21 cellular contexts compared by ENCODE assay signal in the genomic region with DNA sequence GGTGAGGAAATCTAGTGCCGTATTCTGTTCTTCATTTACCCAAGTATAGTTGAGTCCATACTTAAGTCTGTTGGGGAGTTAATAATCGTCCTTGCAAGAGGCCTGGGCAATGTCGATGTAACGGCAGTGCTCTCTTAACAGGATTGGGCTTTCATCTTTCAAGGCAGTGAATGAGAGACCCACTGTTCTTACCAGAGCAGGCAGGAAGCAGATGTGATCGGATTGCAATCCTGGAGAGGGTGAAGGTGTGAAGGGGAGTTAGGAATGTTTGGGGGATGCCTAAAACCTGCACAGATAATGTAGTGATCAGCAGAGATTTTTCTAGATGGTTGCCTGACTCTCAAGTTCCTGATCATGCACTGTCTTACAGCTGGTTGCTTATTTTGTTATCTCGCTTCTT.
DNase-seq lines count a peak whose midpoint lies in the region; ATAC-seq and TF ChIP-seq lines count a peak whose summit lies in the region.
"Had no signal": no experiment of that assay in that cellular context is flagged by ENCODE, and none has a peak within 500 bp of the region (broad histone marks: within the 10 kb centered on the region; RNA-seq: fewer than 3 reads in every experiment).

No MANE protein-coding gene starts in this region.

- no peak overlapping the region for H3K27ac Mint-ChIP-seq in WTC11
- peak overlapping the region; percentile 80 for H3K27ac Mint-ChIP-seq in nephron progenitor cell
- H3K27ac Mint-ChIP-seq: CD14-positive monocyte; CD4-positive, alpha-beta memory T cell; H9 had no signal

- H3K9me3 Mint-ChIP-seq in WTC11 (no peaks in the 10 kb centered on the region), nephron progenitor cell (peaks cover 28% of the 10 kb centered on the region)

- peak; percentile 15 for DNase-seq in ELF-1 (ENCODE audit: low read depth, low spot score)
- no peak for DNase-seq in WTC11 (ENCODE audit: low spot score)
- no peak for DNase-seq in nephron progenitor cell
- no peak for DNase-seq in amniotic stem cell (lab: John Stamatoyannopoulos, UW)
- DNase-seq in CD1c-positive myeloid dendritic cell (ENCODE audit: extremely low spot score): no peak
- no peak for DNase-seq in GM13976 (ENCODE audit: low spot score)
- DNase-seq: 8988T; ACHN; AML-193; BE2C; Calu3; CD4-positive, alpha-beta memory T cell; COR-L47; DMS153; DND-41; GDM1; H9 had no signal

- no peak overlapping the region for H3K4me3 Mint-ChIP-seq in WTC11
- H3K4me3 Mint-ChIP-seq in nephron progenitor cell: no peak overlapping the region
- H3K4me3 Mint-ChIP-seq: CD14-positive monocyte; CD4-positive, alpha-beta memory T cell; H9 had no signal

- POLR2A ChIA-PET in WTC11 (lab: Charles Lee): no interaction called here

- no peak for TF ChIP-seq CTCF in WTC11 (IDR thresholded peaks at IDR 0.05)
- no peak for TF ChIP-seq CTCF in nephron progenitor cell (IDR thresholded peaks at IDR 0.05)
- no peak for TF ChIP-seq CTCF in GM13976 (IDR thresholded peaks at IDR 0.05; ENCODE audit: borderline replicate concordance, control extremely low read depth, extremely low read depth, insufficient read depth, missing control alignments)

- H3K36me3 Mint-ChIP-seq in WTC11: no peaks in the 10 kb centered on the region
- H3K36me3 Mint-ChIP-seq in nephron progenitor cell (ENCODE audit: low read depth): no peaks in the 10 kb centered on the region
- H3K36me3 Mint-ChIP-seq: CD14-positive monocyte; CD4-positive, alpha-beta memory T cell had no signal

- peak; percentile 61 for ATAC-seq in WTC11
- ATAC-seq: A549, GM12878, HCT116 had no signal

- peaks cover 32% of the 10 kb centered on the region for H3K4me1 Mint-ChIP-seq in WTC11
- peaks cover 27% of the 10 kb centered on the region for H3K4me1 Mint-ChIP-seq in nephron progenitor cell
- H3K4me1 Mint-ChIP-seq: CD4-positive, alpha-beta memory T cell had no signal

- in situ Hi-C loops in GM13976 (cut with MboI; ENCODE audit: low sequenced_read_pairs, unreplicated experiment): no loop called here

- CTCF ChIA-PET in WTC11 (lab: Charles Lee): no interaction called here

- H3K27me3 Mint-ChIP-seq in WTC11 (ENCODE audit: low read depth) (peaks cover 62% of the 10 kb centered on the region), nephron progenitor cell (ENCODE audit: low read depth, poor library complexity) (no peaks in the 10 kb centered on the region)
- H3K27me3 Mint-ChIP-seq: CD4-positive, alpha-beta memory T cell had no signal

TF ChIP-seq in WTC11, 78 proteins besides CTCF, POLR2A, EP300 and RAD21:
- TF ChIP-seq, protein P1, sequence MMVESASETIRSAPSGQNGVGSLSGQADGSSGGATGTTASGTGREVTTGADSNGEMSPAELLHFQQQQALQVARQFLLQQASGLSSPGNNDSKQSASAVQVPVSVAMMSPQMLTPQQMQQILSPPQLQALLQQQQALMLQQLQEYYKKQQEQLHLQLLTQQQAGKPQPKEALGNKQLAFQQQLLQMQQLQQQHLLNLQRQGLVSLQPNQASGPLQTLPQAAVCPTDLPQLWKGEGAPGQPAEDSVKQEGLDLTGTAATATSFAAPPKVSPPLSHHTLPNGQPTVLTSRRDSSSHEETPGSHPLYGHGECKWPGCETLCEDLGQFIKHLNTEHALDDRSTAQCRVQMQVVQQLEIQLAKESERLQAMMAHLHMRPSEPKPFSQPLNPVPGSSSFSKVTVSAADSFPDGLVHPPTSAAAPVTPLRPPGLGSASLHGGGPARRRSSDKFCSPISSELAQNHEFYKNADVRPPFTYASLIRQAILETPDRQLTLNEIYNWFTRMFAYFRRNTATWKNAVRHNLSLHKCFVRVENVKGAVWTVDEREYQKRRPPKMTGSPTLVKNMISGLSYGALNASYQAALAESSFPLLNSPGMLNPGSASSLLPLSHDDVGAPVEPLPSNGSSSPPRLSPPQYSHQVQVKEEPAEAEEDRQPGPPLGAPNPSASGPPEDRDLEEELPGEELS (CRISPR knock-in tag; IDR thresholded peaks at IDR 0.05): no peak
- no peak for TF ChIP-seq MLX (CRISPR knock-in tag; IDR thresholded peaks at IDR 0.05)
- no peak for TF ChIP-seq PRDM15 (CRISPR knock-in tag; IDR thresholded peaks at IDR 0.05)
- TF ChIP-seq, protein P2, sequence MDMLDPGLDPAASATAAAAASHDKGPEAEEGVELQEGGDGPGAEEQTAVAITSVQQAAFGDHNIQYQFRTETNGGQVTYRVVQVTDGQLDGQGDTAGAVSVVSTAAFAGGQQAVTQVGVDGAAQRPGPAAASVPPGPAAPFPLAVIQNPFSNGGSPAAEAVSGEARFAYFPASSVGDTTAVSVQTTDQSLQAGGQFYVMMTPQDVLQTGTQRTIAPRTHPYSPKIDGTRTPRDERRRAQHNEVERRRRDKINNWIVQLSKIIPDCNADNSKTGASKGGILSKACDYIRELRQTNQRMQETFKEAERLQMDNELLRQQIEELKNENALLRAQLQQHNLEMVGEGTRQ (CRISPR knock-in tag; IDR thresholded peaks at IDR 0.05): no peak
- no peak for TF ChIP-seq JAZF1 (CRISPR knock-in tag; IDR thresholded peaks at IDR 0.05)
TF ChIP-seq in WTC11: peak in this region for 0.
